8 cellular contexts compared by ENCODE assay signal in genomic region chr10:85741626-85742300, GRCh38.
DNase-seq lines count a peak whose midpoint lies in the region; ATAC-seq and TF ChIP-seq lines count a peak whose summit lies in the region.

No MANE protein-coding gene starts in this region.

- no peak overlapping the region for H3K27ac ChIP-seq in left ventricle myocardium inferior (replicated peaks)

- peak overlapping the region; percentile 41 for H3K27ac Mint-ChIP-seq in activated T-helper 17 cell treated with anti-CD3 and anti-CD28 coated beads, Interleukin-2, amount 50 U/mL, for 72 hours

- H3K36me3 ChIP-seq in left ventricle myocardium inferior: no peaks in the 10 kb centered on the region

- TF ChIP-seq CTCF in GM13977 (IDR thresholded peaks at IDR 0.05; ENCODE audit: extremely low read depth, insufficient read depth, missing control alignments): no peak
- TF ChIP-seq CTCF in left ventricle myocardium inferior (IDR thresholded peaks at IDR 0.05; ENCODE audit: borderline replicate concordance): no peak

- intact Hi-C loops in Right ventricle myocardium superior (cut with DNase I) (no loop called here), left ventricle myocardium inferior (cut with micrococcal nuclease) (no loop called here)

- DNase-seq in GM13977 (ENCODE audit: low spot score) (peak; percentile 14), 8988T (no peak), Right ventricle myocardium superior (no peak), left ventricle myocardium inferior (no peak), T1000 (lab: John Stamatoyannopoulos, UW) (no peak)

- in situ Hi-C loops in GM13977 (cut with MboI; ENCODE audit: low pct_unique_long_range_greater_than_20kb, low sequenced_read_pairs, unreplicated experiment): no loop called here

- H3K4me1 ChIP-seq in left ventricle myocardium inferior: no peaks in the 10 kb centered on the region

- H3K27me3 ChIP-seq in left ventricle myocardium inferior (ENCODE audit: low read depth): no peaks in the 10 kb centered on the region

- no peaks in the 10 kb centered on the region for H3K27me3 Mint-ChIP-seq in activated T-helper 17 cell treated with anti-CD3 and anti-CD28 coated beads, Interleukin-2, amount 50 U/mL, for 72 hours

- peaks cover 8% of the 10 kb centered on the region for H3K4me1 Mint-ChIP-seq in activated T-helper 17 cell treated with anti-CD3 and anti-CD28 coated beads, Interleukin-2, amount 50 U/mL, for 72 hours

- no peak overlapping the region for H3K4me3 ChIP-seq in left ventricle myocardium inferior

- no peaks in the 10 kb centered on the region for H3K36me3 Mint-ChIP-seq in activated T-helper 17 cell treated with anti-CD3 and anti-CD28 coated beads, Interleukin-2, amount 50 U/mL, for 72 hours (ENCODE audit: low read depth)

- ATAC-seq in GM19463 (IDR thresholded peaks at IDR 0.05; ENCODE audit: unreplicated experiment) (peak; percentile 94), HG03097 (IDR thresholded peaks at IDR 0.05; ENCODE audit: low FRiP score, unreplicated experiment) (peak; percentile 71), Right ventricle myocardium superior (ENCODE audit: poor library complexity) (no peak)
- ATAC-seq in activated T-helper 17 cell treated with anti-CD3 and anti-CD28 coated beads, Interleukin-2, amount 50 U/mL, for 72 hours (replicated peaks): no peak

- H3K9me3 Mint-ChIP-seq in activated T-helper 17 cell treated with anti-CD3 and anti-CD28 coated beads, Interleukin-2, amount 50 U/mL, for 72 hours: no peaks in the 10 kb centered on the region

- H3K4me3 Mint-ChIP-seq in activated T-helper 17 cell treated with anti-CD3 and anti-CD28 coated beads, Interleukin-2, amount 50 U/mL, for 72 hours: peak overlapping the region; percentile 71

- peaks cover 14% of the 10 kb centered on the region for H3K9me3 ChIP-seq in left ventricle myocardium inferior (replicated peaks)

Comparison
In these comparisons a context has a peak if more than half of its experiments do, and no peak if none do; other contexts are left out.
1. ATAC-seq: peak in GM19463 (single experiment) and HG03097 (single experiment); none in activated T-helper 17 cell treated with anti-CD3 and anti-CD28 coated beads, Interleukin-2, amount 50 U/mL, for 72 hours (single experiment) and Right ventricle myocardium superior (single experiment).